In the genomic region with DNA sequence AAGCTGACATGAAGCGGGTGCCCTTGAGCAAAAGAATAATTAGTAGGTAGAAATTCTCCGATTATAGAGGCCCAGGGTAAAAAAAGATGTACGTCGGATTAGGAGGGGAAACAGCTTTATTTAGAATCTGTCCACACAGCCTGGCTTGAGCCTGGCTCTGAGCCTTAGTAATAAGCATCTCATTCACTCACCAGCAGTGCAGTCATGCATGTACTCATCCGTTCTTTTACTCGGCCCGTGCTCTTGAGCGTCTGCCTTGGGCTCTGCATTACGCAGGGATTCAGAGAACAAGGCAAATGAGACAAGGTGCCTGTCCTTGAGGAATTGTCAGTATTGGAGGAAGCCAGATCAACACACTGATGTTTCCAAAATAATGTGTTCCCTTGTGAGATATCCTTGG, we compare ENCODE assay signal across 22 cellular contexts.
DNase-seq lines count a peak whose midpoint lies in the region; ATAC-seq and TF ChIP-seq lines count a peak whose summit lies in the region.
"Had no signal": no experiment of that assay in that cellular context is flagged by ENCODE, and none has a peak within 500 bp of the region (broad histone marks: within the 10 kb centered on the region; RNA-seq: fewer than 3 reads in every experiment).

No MANE protein-coding gene starts in this region.

- H3K9me3 ChIP-seq in H9 (ENCODE audit: control insufficient read depth, low read depth, low read length) = no peaks in the 10 kb centered on the region

- no peak overlapping the region for H3K4me2 ChIP-seq in H9 (ENCODE audit: insufficient read depth, insufficient read length, low read length)
- H3K4me2 ChIP-seq: GM23338 had no signal

- no peaks in the 10 kb centered on the region for H4K20me1 ChIP-seq in H9 (ENCODE audit: control insufficient read depth, insufficient read depth, insufficient read length)

- H3K4me1 ChIP-seq in H9 (ENCODE audit: insufficient read depth, low read length) = no peaks in the 10 kb centered on the region

- no peak overlapping the region for H2AFZ ChIP-seq in H9 (ENCODE audit: low read length)
- H2AFZ ChIP-seq: GM23338 had no signal

- no peak overlapping the region for H3K23ac ChIP-seq in H9 (ENCODE audit: insufficient read length, low read depth, low read length)

- H2BK120ac ChIP-seq in H9 (ENCODE audit: low read depth, low read length, poor library complexity, severe bottlenecking) = no peak overlapping the region

- peak overlapping the region; percentile 38 for H3K27ac ChIP-seq in angular gyrus (ENCODE audit: low read depth, low read length)
- H3K27ac ChIP-seq in layer of hippocampus (ENCODE audit: low read depth, low read length) = peak overlapping the region; percentile 36
- peak overlapping the region; percentile 43 for H3K27ac ChIP-seq in substantia nigra (ENCODE audit: low read depth, low read length, poor library complexity, severe bottlenecking)
- H3K27ac ChIP-seq in H9 (ENCODE audit: insufficient read length, low read depth, low read length) = no peak overlapping the region

- H3K9ac ChIP-seq in H9 (ENCODE audit: extremely low read depth, insufficient read length, low read length) = no peak overlapping the region

- no peaks in the 10 kb centered on the region for H3K79me2 ChIP-seq in H9 (ENCODE audit: insufficient read depth, low read length)

- H3K9me3 Mint-ChIP-seq in H9 = no peaks in the 10 kb centered on the region
- H3K9me3 Mint-ChIP-seq: GM23338 had no signal

- H3K4ac ChIP-seq in H9 (ENCODE audit: low read depth, low read length) = no peak overlapping the region

- H3K56ac ChIP-seq in H9 (ENCODE audit: insufficient read length, low read depth, low read length) = no peak overlapping the region

- DNase-seq in G401 (ENCODE audit: low spot score) (peak; percentile 77), substantia nigra (lab: John Stamatoyannopoulos, UW) (peak in 5 of 49 donors; percentile 22 to 53 (median 40)), H9 (no peak), D341Med (ENCODE audit: low spot score) (no peak)
- DNase-seq: ACHN, COR-L47, DMS153, EL, KBM-7, NCI-H1694 treated with DMSO at 0.1 percent for 48 hours, NCI-H2107, NCI-H226, NCI-H524, NCI-H82, PC-3, RPMI8226, SIG-M5 had no signal

- H3K79me1 ChIP-seq in H9 (ENCODE audit: insufficient read depth, low read depth, low read length, poor library complexity, severe bottlenecking) = no peaks in the 10 kb centered on the region

- TF ChIP-seq CTCF in H9 (conservative IDR thresholded peaks at IDR 0.05) = no peak

- in situ Hi-C loops in G401 (cut with HindIII; ENCODE audit: low sequenced_read_pairs) = no loop called here

- no peak overlapping the region for H2BK15ac ChIP-seq in H9 (ENCODE audit: low read depth, low read length)

- no peak overlapping the region for H3T11ph ChIP-seq in H9 (ENCODE audit: low read length)

- H3K18ac ChIP-seq in H9 (ENCODE audit: insufficient read length, low read depth, low read length) = no peak overlapping the region

- H3K27me3 Mint-ChIP-seq in H9 (ENCODE audit: low read depth) = no peaks in the 10 kb centered on the region; the same call in 1 of the 2 replicates

- H3K27me3 ChIP-seq in layer of hippocampus (ENCODE audit: control insufficient read depth, insufficient read depth, low read length) = no peaks in the 10 kb centered on the region
- H3K27me3 ChIP-seq in H9 (ENCODE audit: insufficient read depth, low read length) = no peaks in the 10 kb centered on the region

- WGBS in H9 (ENCODE audit: extremely low coverage, insufficient read length, low lambda C conversion rate) = no CpG with 5 or more reads among the region's 9 CpGs

- peaks cover 3 to 7% of the 10 kb centered on the region in 2 experiments; a peak in 2 of 4 replicates for H3K4me1 Mint-ChIP-seq in H9

- H3K14ac ChIP-seq in H9 (ENCODE audit: insufficient read depth, low read length) = no peak overlapping the region

- H3K36me3 Mint-ChIP-seq in H9 (ENCODE audit: insufficient read depth in 1 of 3, low read depth in 3 of 3) = peaks cover 0 to 15% (median 13%) of the 10 kb centered on the region in 3 experiments; a peak in 5 of 7 replicates

- H2BK5ac ChIP-seq in H9 (ENCODE audit: insufficient read length, low read length) = no peak overlapping the region

- no peak overlapping the region for H4K5ac ChIP-seq in H9 (ENCODE audit: insufficient read length, low read depth, low read length)

- no peaks in the 10 kb centered on the region for H3K23me2 ChIP-seq in H9 (ENCODE audit: insufficient read length, low read depth, low read length, poor library complexity, severe bottlenecking)

- H2AK5ac ChIP-seq in H9 (ENCODE audit: insufficient read length, low read length) = no peak overlapping the region

- no peak overlapping the region for H3K4me3 Mint-ChIP-seq in H9
- H3K4me3 Mint-ChIP-seq: GM23338 had no signal

- no peak overlapping the region for H4K8ac ChIP-seq in H9 (replicated peaks; ENCODE audit: insufficient read length, low read depth, low read length)

- no peak overlapping the region for H4K91ac ChIP-seq in H9 (ENCODE audit: insufficient read length, low read depth, low read length)

- H3K27ac Mint-ChIP-seq in H9 = peak overlapping the region in 1 of 3 experiments; percentile 5; a peak in 2 of 7 replicates
- H3K27ac Mint-ChIP-seq: GM23338 had no signal

- no peak for ATAC-seq in HG02884 (IDR thresholded peaks at IDR 0.05; ENCODE audit: unreplicated experiment)
- ATAC-seq: GM23338, PC-3, SK-N-SH treated with all-trans-retinoic acid at 6 μM for 48 hours had no signal

- no peak overlapping the region for H2BK12ac ChIP-seq in H9 (ENCODE audit: insufficient read length, low read depth, low read length)

- no peak overlapping the region for H2BK20ac ChIP-seq in H9 (ENCODE audit: low read depth, low read length, poor library complexity, severe bottlenecking)
